ENCODE assay signal across 24 cellular contexts in the genomic region with DNA sequence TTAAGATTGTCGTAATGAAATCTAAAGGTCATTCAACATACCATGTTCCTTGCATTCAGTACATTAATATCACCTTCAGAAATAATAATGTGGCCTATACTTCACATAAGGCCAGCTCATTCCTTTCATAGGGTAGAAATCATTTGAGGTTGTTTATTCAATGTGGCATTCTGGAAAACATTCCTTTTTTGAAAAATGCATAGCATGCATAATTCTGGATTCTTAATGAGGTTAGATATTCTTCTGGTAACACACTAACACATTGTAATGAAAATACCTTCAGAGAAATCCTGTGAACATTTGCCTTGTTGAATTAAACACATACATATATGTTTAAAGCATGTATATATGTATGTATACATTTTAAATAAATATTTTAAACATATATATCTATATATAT.
"Had no signal": no experiment of that assay in that cellular context is flagged by ENCODE, and none has a peak within 500 bp of the region (broad histone marks: within the 10 kb centered on the region; RNA-seq: fewer than 3 reads in every experiment).

No MANE protein-coding gene starts in this region.

- FAIRE-seq: endometrium, islet of Langerhans, keratinocyte had no signal

- H3K27me3 ChIP-seq: colonic mucosa, esophagus squamous epithelium, gastrocnemius medialis, heart right ventricle, left lung had no signal

- H3K9me3 ChIP-seq: colonic mucosa, esophagus squamous epithelium, gastrocnemius medialis, heart right ventricle, left lung, lower lobe of right lung, mucosa of descending colon had no signal

- H3K4me3 ChIP-seq: colonic mucosa, esophagus squamous epithelium, gastrocnemius medialis, heart right ventricle, left lung, lower lobe of right lung, mucosa of descending colon had no signal

- ATAC-seq: effector memory CD8-positive, alpha-beta T cell; esophagus mucosa; gastrocnemius medialis; heart right ventricle; left cardiac atrium; left lung; left ventricle myocardium superior; lower lobe of right lung; mucosa of descending colon had no signal

- H3K4me1 ChIP-seq: colonic mucosa, esophagus squamous epithelium, gastrocnemius medialis, heart right ventricle, left lung, lower lobe of right lung had no signal

- H3K36me3 ChIP-seq: colonic mucosa, esophagus squamous epithelium, gastrocnemius medialis, heart right ventricle, left lung, lower lobe of right lung had no signal

- H3K27ac ChIP-seq: colonic mucosa, epithelial cell of prostate, esophagus squamous epithelium, gastrocnemius medialis, heart right ventricle, left lung, lower lobe of right lung had no signal

- DNase-seq: colonic mucosa; cortex of kidney; effector CD8-positive, alpha-beta T cell; effector memory CD8-positive, alpha-beta T cell; endodermal cell; erythroblast; esophagus squamous epithelium; foreskin fibroblast; foreskin melanocyte; gastrocnemius medialis; head of caudate nucleus; heart right ventricle; hippocampal formation; left cardiac atrium; left lung; left ventricle myocardium superior; lower lobe of right lung; mesenchymal stem cell; mucosa of descending colon had no signal
